1 cellular context compared by ENCODE assay signal in the genomic region with DNA sequence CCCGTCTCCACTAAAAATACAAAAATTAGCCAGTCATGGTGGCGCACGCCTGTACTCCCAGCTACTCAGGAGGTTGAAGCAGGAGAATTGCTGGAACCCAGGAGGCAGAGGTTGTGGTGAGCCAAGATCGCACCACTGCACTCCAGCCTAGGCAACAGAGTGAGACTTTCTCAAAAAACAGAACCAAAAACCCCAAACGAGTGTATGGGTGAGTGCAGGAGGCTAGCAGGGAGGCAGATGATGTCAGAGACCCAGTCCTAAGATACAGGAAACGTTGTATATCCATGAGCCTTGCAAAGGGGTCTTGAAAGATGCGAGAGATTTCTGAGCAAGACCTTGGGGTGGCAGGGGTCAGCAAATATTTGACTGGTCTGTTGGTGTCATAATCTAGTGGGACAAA.
TF ChIP-seq lines count a peak whose summit lies in the region.

No MANE protein-coding gene starts in this region.

TF ChIP-seq in GM12878, 131 proteins besides CTCF, POLR2A, EP300 and RAD21:
- no peak for TF ChIP-seq POU2F2 (IDR thresholded peaks at IDR 0.05; ENCODE audit: borderline replicate concordance, low read depth, low read length)
- no peak for TF ChIP-seq MEF2B (IDR thresholded peaks at IDR 0.05; ENCODE audit: partially characterized antibody, poor library complexity, severe bottlenecking)
- TF ChIP-seq CEBPB (IDR thresholded peaks at IDR 0.05; ENCODE audit: borderline replicate concordance in 1 of 2, low read depth in 2 of 2, low read length in 2 of 2) = no peak
- TF ChIP-seq KLF5 (IDR thresholded peaks at IDR 0.05; ENCODE audit: partially characterized antibody) = no peak
- TF ChIP-seq PML (IDR thresholded peaks at IDR 0.05; ENCODE audit: low read length) = no peak
- no peak for TF ChIP-seq TCF12 (IDR thresholded peaks at IDR 0.05; ENCODE audit: low read depth, low read length)
- TF ChIP-seq, protein P1, sequence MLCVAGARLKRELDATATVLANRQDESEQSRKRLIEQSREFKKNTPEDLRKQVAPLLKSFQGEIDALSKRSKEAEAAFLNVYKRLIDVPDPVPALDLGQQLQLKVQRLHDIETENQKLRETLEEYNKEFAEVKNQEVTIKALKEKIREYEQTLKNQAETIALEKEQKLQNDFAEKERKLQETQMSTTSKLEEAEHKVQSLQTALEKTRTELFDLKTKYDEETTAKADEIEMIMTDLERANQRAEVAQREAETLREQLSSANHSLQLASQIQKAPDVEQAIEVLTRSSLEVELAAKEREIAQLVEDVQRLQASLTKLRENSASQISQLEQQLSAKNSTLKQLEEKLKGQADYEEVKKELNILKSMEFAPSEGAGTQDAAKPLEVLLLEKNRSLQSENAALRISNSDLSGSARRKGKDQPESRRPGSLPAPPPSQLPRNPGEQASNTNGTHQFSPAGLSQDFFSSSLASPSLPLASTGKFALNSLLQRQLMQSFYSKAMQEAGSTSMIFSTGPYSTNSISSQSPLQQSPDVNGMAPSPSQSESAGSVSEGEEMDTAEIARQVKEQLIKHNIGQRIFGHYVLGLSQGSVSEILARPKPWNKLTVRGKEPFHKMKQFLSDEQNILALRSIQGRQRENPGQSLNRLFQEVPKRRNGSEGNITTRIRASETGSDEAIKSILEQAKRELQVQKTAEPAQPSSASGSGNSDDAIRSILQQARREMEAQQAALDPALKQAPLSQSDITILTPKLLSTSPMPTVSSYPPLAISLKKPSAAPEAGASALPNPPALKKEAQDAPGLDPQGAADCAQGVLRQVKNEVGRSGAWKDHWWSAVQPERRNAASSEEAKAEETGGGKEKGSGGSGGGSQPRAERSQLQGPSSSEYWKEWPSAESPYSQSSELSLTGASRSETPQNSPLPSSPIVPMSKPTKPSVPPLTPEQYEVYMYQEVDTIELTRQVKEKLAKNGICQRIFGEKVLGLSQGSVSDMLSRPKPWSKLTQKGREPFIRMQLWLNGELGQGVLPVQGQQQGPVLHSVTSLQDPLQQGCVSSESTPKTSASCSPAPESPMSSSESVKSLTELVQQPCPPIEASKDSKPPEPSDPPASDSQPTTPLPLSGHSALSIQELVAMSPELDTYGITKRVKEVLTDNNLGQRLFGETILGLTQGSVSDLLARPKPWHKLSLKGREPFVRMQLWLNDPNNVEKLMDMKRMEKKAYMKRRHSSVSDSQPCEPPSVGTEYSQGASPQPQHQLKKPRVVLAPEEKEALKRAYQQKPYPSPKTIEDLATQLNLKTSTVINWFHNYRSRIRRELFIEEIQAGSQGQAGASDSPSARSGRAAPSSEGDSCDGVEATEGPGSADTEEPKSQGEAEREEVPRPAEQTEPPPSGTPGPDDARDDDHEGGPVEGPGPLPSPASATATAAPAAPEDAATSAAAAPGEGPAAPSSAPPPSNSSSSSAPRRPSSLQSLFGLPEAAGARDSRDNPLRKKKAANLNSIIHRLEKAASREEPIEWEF (IDR thresholded peaks at IDR 0.05; ENCODE audit: insufficient replicate concordance, low read depth, low read length) = no peak
- no peak for TF ChIP-seq TBL1XR1 (IDR thresholded peaks at IDR 0.05; ENCODE audit: low read depth, low read length)
- no peak for TF ChIP-seq IRF5 (IDR thresholded peaks at IDR 0.05; ENCODE audit: borderline replicate concordance)
- TF ChIP-seq CHD1 (IDR thresholded peaks at IDR 0.05; ENCODE audit: low read depth, low read length) = no peak
- no peak for TF ChIP-seq PAX5 (IDR thresholded peaks at IDR 0.05; ENCODE audit: borderline replicate concordance, low read depth, low read length)
- TF ChIP-seq STAT1 (conservative IDR thresholded peaks at IDR 0.05) = no peak
- TF ChIP-seq, protein P2, sequence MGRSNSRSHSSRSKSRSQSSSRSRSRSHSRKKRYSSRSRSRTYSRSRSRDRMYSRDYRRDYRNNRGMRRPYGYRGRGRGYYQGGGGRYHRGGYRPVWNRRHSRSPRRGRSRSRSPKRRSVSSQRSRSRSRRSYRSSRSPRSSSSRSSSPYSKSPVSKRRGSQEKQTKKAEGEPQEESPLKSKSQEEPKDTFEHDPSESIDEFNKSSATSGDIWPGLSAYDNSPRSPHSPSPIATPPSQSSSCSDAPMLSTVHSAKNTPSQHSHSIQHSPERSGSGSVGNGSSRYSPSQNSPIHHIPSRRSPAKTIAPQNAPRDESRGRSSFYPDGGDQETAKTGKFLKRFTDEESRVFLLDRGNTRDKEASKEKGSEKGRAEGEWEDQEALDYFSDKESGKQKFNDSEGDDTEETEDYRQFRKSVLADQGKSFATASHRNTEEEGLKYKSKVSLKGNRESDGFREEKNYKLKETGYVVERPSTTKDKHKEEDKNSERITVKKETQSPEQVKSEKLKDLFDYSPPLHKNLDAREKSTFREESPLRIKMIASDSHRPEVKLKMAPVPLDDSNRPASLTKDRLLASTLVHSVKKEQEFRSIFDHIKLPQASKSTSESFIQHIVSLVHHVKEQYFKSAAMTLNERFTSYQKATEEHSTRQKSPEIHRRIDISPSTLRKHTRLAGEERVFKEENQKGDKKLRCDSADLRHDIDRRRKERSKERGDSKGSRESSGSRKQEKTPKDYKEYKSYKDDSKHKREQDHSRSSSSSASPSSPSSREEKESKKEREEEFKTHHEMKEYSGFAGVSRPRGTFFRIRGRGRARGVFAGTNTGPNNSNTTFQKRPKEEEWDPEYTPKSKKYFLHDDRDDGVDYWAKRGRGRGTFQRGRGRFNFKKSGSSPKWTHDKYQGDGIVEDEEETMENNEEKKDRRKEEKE (IDR thresholded peaks at IDR 0.05) = no peak
- no peak for TF ChIP-seq BHLHE40 (IDR thresholded peaks at IDR 0.05; ENCODE audit: borderline replicate concordance in 1 of 2, low read depth in 2 of 2, low read length in 1 of 2)
- no peak for TF ChIP-seq SP1 (IDR thresholded peaks at IDR 0.05; ENCODE audit: low read depth, low read length)
